In genomic region chr15:70526974-70527325, GRCh38 we compare ENCODE assay signal across 11 cellular contexts.
A peak's percentile ranks its signal among the peaks of the same experiment; 100 is the strongest.
DNase-seq lines count a peak whose midpoint lies in the region; ATAC-seq and TF ChIP-seq lines count a peak whose summit lies in the region.
"Had no signal": no experiment of that assay in that cellular context is flagged by ENCODE, and none has a peak within 500 bp of the region (broad histone marks: within the 10 kb centered on the region; RNA-seq: fewer than 3 reads in every experiment).

No MANE protein-coding gene starts in this region.

- peak overlapping the region; percentile 58 for H2AFZ ChIP-seq in OCI-LY7 (ENCODE audit: low read length)

- peak overlapping the region; percentile 65 for H3K27ac Mint-ChIP-seq in activated CD4-positive, alpha-beta T cell treated with anti-CD3 and anti-CD28 coated beads for 36 hours
- peak overlapping the region; percentile 15 for H3K27ac Mint-ChIP-seq in stimulated activated memory B cell treated with anti-CD40 and anti-IgM and Interleukin-4, amounts not matched to agents 10 μg/mL and 1 μg/mL and 100 μg/mL, for 72 hours
- H3K27ac Mint-ChIP-seq: activated T-cell treated with anti-CD3 and anti-CD28 coated beads, Interleukin-2, amount 50 U/mL, for 72 hours; WTC11 had no signal

- no peak for ATAC-seq in activated CD4-positive, alpha-beta T cell treated with anti-CD3 and anti-CD28 coated beads for 36 hours
- ATAC-seq in stimulated activated memory B cell treated with anti-CD40 and anti-IgM and Interleukin-4, amounts not matched to agents 10 μg/mL and 1 μg/mL and 100 μg/mL, for 72 hours: no peak
- no peak for ATAC-seq in HG03108 (IDR thresholded peaks at IDR 0.05; ENCODE audit: unreplicated experiment)
- ATAC-seq: activated T-cell treated with anti-CD3 and anti-CD28 coated beads, Interleukin-2, amount 50 U/mL, for 72 hours; WTC11 had no signal

- H3K9me2 ChIP-seq in OCI-LY7 (ENCODE audit: insufficient read depth, low read length): no peaks in the 10 kb centered on the region

- no peaks in the 10 kb centered on the region for H3K79me2 ChIP-seq in OCI-LY7 (ENCODE audit: insufficient read depth, low read depth, low read length)

- no peak for TF ChIP-seq CTCF in OCI-LY7 (conservative IDR thresholded peaks at IDR 0.05; ENCODE audit: low read length)

- peaks cover 61% of the 10 kb centered on the region for H3K4me1 Mint-ChIP-seq in activated CD4-positive, alpha-beta T cell treated with anti-CD3 and anti-CD28 coated beads for 36 hours
- H3K4me1 Mint-ChIP-seq in stimulated activated memory B cell treated with anti-CD40 and anti-IgM and Interleukin-4, amounts not matched to agents 10 μg/mL and 1 μg/mL and 100 μg/mL, for 72 hours: peaks cover 25% of the 10 kb centered on the region

- intact Hi-C loops in activated CD4-positive, alpha-beta T cell treated with anti-CD3 and anti-CD28 coated beads for 36 hours (cut with DNase I, micrococcal nuclease): no loop called here
- intact Hi-C loops in OCI-LY7 (cut with micrococcal nuclease; ENCODE audit: unreplicated experiment): no loop called here

- H3K9me3 ChIP-seq in OCI-LY7 (ENCODE audit: low read length) (no peaks in the 10 kb centered on the region), duodenal mucosa (ENCODE audit: control insufficient read depth in 1 of 2, low read length in 2 of 2) (no peaks in the 10 kb centered on the region)

- peaks cover 0 to 4% of the 10 kb centered on the region in 2 donors for H3K27me3 ChIP-seq in duodenal mucosa (ENCODE audit: control insufficient read depth in 1 of 2, insufficient read depth in 2 of 2, low read length in 2 of 2)

- no peak overlapping the region for H3K27ac ChIP-seq in OCI-LY7 (ENCODE audit: low read depth, low read length, poor library complexity, severe bottlenecking)
- H3K27ac ChIP-seq in duodenal mucosa (ENCODE audit: low read depth, low read length): no peak overlapping the region

- no peaks in the 10 kb centered on the region for H4K20me1 ChIP-seq in OCI-LY7 (ENCODE audit: insufficient read depth, low read length)

- peaks cover 2% of the 10 kb centered on the region for H3K9me3 Mint-ChIP-seq in activated CD4-positive, alpha-beta T cell treated with anti-CD3 and anti-CD28 coated beads for 36 hours (ENCODE audit: low read depth)
- peaks cover 4% of the 10 kb centered on the region for H3K9me3 Mint-ChIP-seq in stimulated activated memory B cell treated with anti-CD40 and anti-IgM and Interleukin-4, amounts not matched to agents 10 μg/mL and 1 μg/mL and 100 μg/mL, for 72 hours
- H3K9me3 Mint-ChIP-seq: activated T-cell treated with anti-CD3 and anti-CD28 coated beads, Interleukin-2, amount 50 U/mL, for 72 hours; WTC11 had no signal

- H3K4me2 ChIP-seq in OCI-LY7 (ENCODE audit: low read length): peak overlapping the region; percentile 44

- H3K4me3 Mint-ChIP-seq in activated CD4-positive, alpha-beta T cell treated with anti-CD3 and anti-CD28 coated beads for 36 hours: no peak overlapping the region
- peak overlapping the region; percentile 19 for H3K4me3 Mint-ChIP-seq in stimulated activated memory B cell treated with anti-CD40 and anti-IgM and Interleukin-4, amounts not matched to agents 10 μg/mL and 1 μg/mL and 100 μg/mL, for 72 hours
- H3K4me3 Mint-ChIP-seq: WTC11 had no signal

- H3K4me3 ChIP-seq in OCI-LY7 (ENCODE audit: low read depth, low read length, poor library complexity, severe bottlenecking): peak overlapping the region; percentile 25
- peak overlapping the region; percentile 21 to 34 for H3K4me3 ChIP-seq in duodenal mucosa (ENCODE audit: low read depth in 1 of 2, low read length in 2 of 2)

- POLR2A ChIA-PET in activated CD4-positive, alpha-beta T cell treated with anti-CD3 and anti-CD28 coated beads for 36 hours (lab: Charles Lee): no interaction called here
- POLR2A ChIA-PET in OCI-LY7 (lab: Charles Lee): interaction anchor here (2.3 kb wide), 1 partner anchor 23 kb away, joined by 8 read pairs; no protein-coding TSS in a partner anchor

- H3K9ac ChIP-seq in duodenal mucosa (ENCODE audit: low read depth in 1 of 2, low read length in 2 of 2): no peak overlapping the region

- H3K36me3 Mint-ChIP-seq in activated CD4-positive, alpha-beta T cell treated with anti-CD3 and anti-CD28 coated beads for 36 hours (ENCODE audit: low read depth): peaks cover 12% of the 10 kb centered on the region
- H3K36me3 Mint-ChIP-seq in stimulated activated memory B cell treated with anti-CD40 and anti-IgM and Interleukin-4, amounts not matched to agents 10 μg/mL and 1 μg/mL and 100 μg/mL, for 72 hours: no peaks in the 10 kb centered on the region
- H3K36me3 Mint-ChIP-seq: WTC11 had no signal

- no peak for DNase-seq in activated CD4-positive, alpha-beta T cell treated with anti-CD3 and anti-CD28 coated beads for 36 hours
- no peak for DNase-seq in activated CD4-positive, alpha-beta T cell treated with anti-CD3 and anti-CD28 coated beads, Interleukin-2, amount 50 U/mL, for 1 hour
- DNase-seq in OCI-LY7 (ENCODE audit: low spot score) (no peak), retina (no peak), NCI-H226 (no peak)
- DNase-seq: occipital lobe had no signal

- no TSS peak for BruUV-seq in OCI-LY7 (replicated peaks; lab: Mats Ljungman, UMichigan)

- CTCF ChIA-PET in activated CD4-positive, alpha-beta T cell treated with anti-CD3 and anti-CD28 coated beads for 36 hours (lab: Charles Lee): interaction anchor here (0.5 to 1.2 kb wide), 3 partner anchors 35 to 431 kb away, joined by 3 read pairs; no protein-coding TSS in a partner anchor
- CTCF ChIA-PET in OCI-LY7 (lab: Charles Lee; ENCODE audit: unreplicated experiment): interaction anchor here (0.5 to 1.0 kb wide), 2 partner anchors 60 to 1074 kb away, joined by 3 read pairs; no protein-coding TSS in a partner anchor

- H3K36me3 ChIP-seq in OCI-LY7 (ENCODE audit: insufficient read depth, low read length) (no peaks in the 10 kb centered on the region), duodenal mucosa (ENCODE audit: control insufficient read depth in 1 of 2, insufficient read depth in 2 of 2, low read length in 2 of 2) (no peaks in the 10 kb centered on the region)

- H3K4me1 ChIP-seq in OCI-LY7 (ENCODE audit: insufficient read depth, low read length, poor library complexity, severe bottlenecking) (peaks cover 27% of the 10 kb centered on the region), duodenal mucosa (ENCODE audit: control insufficient read depth in 1 of 2, insufficient read depth in 2 of 2, low read length in 2 of 2) (peaks cover 25 to 33% of the 10 kb centered on the region in 2 donors)

- H3K27me3 Mint-ChIP-seq in activated CD4-positive, alpha-beta T cell treated with anti-CD3 and anti-CD28 coated beads for 36 hours: no peaks in the 10 kb centered on the region
- H3K27me3 Mint-ChIP-seq in stimulated activated memory B cell treated with anti-CD40 and anti-IgM and Interleukin-4, amounts not matched to agents 10 μg/mL and 1 μg/mL and 100 μg/mL, for 72 hours: no peaks in the 10 kb centered on the region
